In the genomic region with DNA sequence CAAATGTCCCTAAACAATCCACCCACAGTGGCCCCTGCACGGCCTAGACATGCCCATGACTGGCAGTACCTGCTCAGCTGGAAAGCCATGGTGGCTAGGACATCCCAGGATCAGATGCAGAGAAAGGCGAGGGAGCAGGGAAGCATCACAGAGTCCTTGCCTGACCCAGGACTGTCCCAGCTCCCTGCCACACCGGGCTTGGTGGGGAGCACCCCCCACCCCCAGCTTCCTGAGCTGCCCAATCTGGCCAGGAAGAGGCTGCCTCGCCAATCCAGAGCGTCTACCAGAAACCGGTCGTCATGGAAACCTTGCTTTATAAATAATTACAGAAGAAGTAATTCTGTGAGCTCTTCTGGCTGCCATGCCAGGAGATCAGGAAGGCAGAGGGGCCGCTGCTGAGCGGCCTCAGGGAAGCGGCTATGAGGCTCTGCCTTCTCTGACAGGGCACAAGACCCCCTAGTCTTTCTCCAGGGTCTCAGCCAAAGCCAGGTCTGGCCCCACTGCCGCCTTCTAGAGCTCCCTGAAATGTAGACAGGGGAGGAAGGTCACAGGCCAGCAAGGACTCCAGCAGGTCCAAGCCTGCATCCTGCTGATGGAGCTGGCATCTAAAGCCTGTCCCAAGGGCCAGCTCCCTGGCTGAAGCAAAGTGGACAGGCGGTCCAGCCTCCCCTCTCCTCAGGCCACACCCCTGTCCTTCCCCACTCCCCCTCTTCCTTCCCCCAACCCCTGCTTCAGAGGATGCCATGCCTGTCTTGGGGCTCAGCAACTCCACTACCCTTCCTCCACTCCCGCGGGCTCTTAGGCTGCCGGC, we compare ENCODE assay signal across 8 cellular contexts.
DNase-seq lines count a peak whose midpoint lies in the region; ATAC-seq and TF ChIP-seq lines count a peak whose summit lies in the region.

No MANE protein-coding gene starts in this region.

- no peaks in the 10 kb centered on the region for H3K9me3 Mint-ChIP-seq in stimulated activated effector memory CD8-positive, alpha-beta T cell treated with anti-CD3 and anti-CD28 coated beads, Interleukin-12 subunit alpha, Interleukin-12 subunit beta, amount 100 ng/mL, for 72 hours

- peak overlapping the region; percentile 97 for H3K27ac Mint-ChIP-seq in stimulated activated effector memory CD8-positive, alpha-beta T cell treated with anti-CD3 and anti-CD28 coated beads, Interleukin-12 subunit alpha, Interleukin-12 subunit beta, amount 100 ng/mL, for 72 hours

- H3K4me3 Mint-ChIP-seq in stimulated activated effector memory CD8-positive, alpha-beta T cell treated with anti-CD3 and anti-CD28 coated beads, Interleukin-12 subunit alpha, Interleukin-12 subunit beta, amount 100 ng/mL, for 72 hours: peak overlapping the region; percentile 71

- no peaks in the 10 kb centered on the region for H3K27me3 ChIP-seq in adipocyte (replicated peaks; ENCODE audit: control insufficient read depth, insufficient read depth, low read length)
- no peaks in the 10 kb centered on the region for H3K27me3 ChIP-seq in iPS-18a (ENCODE audit: control insufficient read depth, insufficient read depth, low read length)

- peak; percentile 20 for DNase-seq in activated CD4-positive, alpha-beta T cell treated with anti-CD3 and anti-CD28 coated beads for 1 hour
- DNase-seq in activated CD4-positive, alpha-beta T cell treated with anti-CD3 and anti-CD28 coated beads, Interleukin-2, amount 50 U/mL, for 4 hours: no peak
- DNase-seq in NB4 (ENCODE audit: low read depth): peak; percentile 22
- DNase-seq in adipocyte (ENCODE audit: low read depth): peak; percentile 55
- peak in 1 of 2 donors; percentile 72 for DNase-seq in stimulated activated effector memory CD8-positive, alpha-beta T cell treated with anti-CD3 and anti-CD28 coated beads, Interleukin-12 subunit alpha, Interleukin-12 subunit beta, amount 100 ng/mL, for 72 hours (ENCODE audit: low spot score in 2 of 2)
- DNase-seq in NCI-H1417 treated with DMSO at 0.1 percent for 48 hours (lab: John Stamatoyannopoulos, UW): no peak

- H3K4me1 ChIP-seq in adipocyte (ENCODE audit: control insufficient read depth, insufficient read depth, low read length): peaks cover 22% of the 10 kb centered on the region
- peaks cover 12% of the 10 kb centered on the region for H3K4me1 ChIP-seq in iPS-18a (ENCODE audit: control insufficient read depth, low read depth, low read length)

- TF ChIP-seq CTCF in NB4 (IDR thresholded peaks at IDR 0.05; ENCODE audit: low read depth, low read length): no peak

- H3K4me3 ChIP-seq in NB4 (ENCODE audit: low read depth, low read length): no peak overlapping the region
- H3K4me3 ChIP-seq in adipocyte (ENCODE audit: low read length): no peak overlapping the region
- no peak overlapping the region for H3K4me3 ChIP-seq in iPS-18a (ENCODE audit: low read length)

- peaks cover 55% of the 10 kb centered on the region for H3K4me1 Mint-ChIP-seq in stimulated activated effector memory CD8-positive, alpha-beta T cell treated with anti-CD3 and anti-CD28 coated beads, Interleukin-12 subunit alpha, Interleukin-12 subunit beta, amount 100 ng/mL, for 72 hours

- H3K9ac ChIP-seq in adipocyte (ENCODE audit: low read length): peak overlapping the region; percentile 71
- H3K9ac ChIP-seq in iPS-18a (ENCODE audit: low read length): peak overlapping the region; percentile 25

- H3K9me3 ChIP-seq in adipocyte (ENCODE audit: control insufficient read depth, low read length) (no peaks in the 10 kb centered on the region), iPS-18a (ENCODE audit: control insufficient read depth, low read depth, low read length) (no peaks in the 10 kb centered on the region)

- no peak overlapping the region for H3K27ac ChIP-seq in iPS-18a (ENCODE audit: low read length)

- H3K36me3 ChIP-seq in adipocyte (ENCODE audit: control insufficient read depth, insufficient read depth, low read length, severe bottlenecking) (no peaks in the 10 kb centered on the region), iPS-18a (ENCODE audit: control insufficient read depth, low read depth, low read length) (no peaks in the 10 kb centered on the region)

- peak; percentile 73 for ATAC-seq in stimulated activated effector memory CD8-positive, alpha-beta T cell treated with anti-CD3 and anti-CD28 coated beads, Interleukin-12 subunit alpha, Interleukin-12 subunit beta, amount 100 ng/mL, for 72 hours
- no peak for ATAC-seq in GM18520 (IDR thresholded peaks at IDR 0.05; ENCODE audit: unreplicated experiment)

- TF ChIP-seq POLR2A in NB4 (IDR thresholded peaks at IDR 0.05; ENCODE audit: extremely low read depth, insufficient read length): no peak

- peaks cover 13% of the 10 kb centered on the region for H3K36me3 Mint-ChIP-seq in stimulated activated effector memory CD8-positive, alpha-beta T cell treated with anti-CD3 and anti-CD28 coated beads, Interleukin-12 subunit alpha, Interleukin-12 subunit beta, amount 100 ng/mL, for 72 hours

Comparison
In these comparisons a context has a peak if more than half of its experiments do, and no peak if none do; other contexts are left out.
1. DNase-seq: peak in activated CD4-positive, alpha-beta T cell treated with anti-CD3 and anti-CD28 coated beads for 1 hour (single experiment), NB4 (single experiment) and adipocyte (single experiment); none in activated CD4-positive, alpha-beta T cell treated with anti-CD3 and anti-CD28 coated beads, Interleukin-2, amount 50 U/mL, for 4 hours (0 of 2) and NCI-H1417 treated with DMSO at 0.1 percent for 48 hours (single experiment).